In the genomic region with DNA sequence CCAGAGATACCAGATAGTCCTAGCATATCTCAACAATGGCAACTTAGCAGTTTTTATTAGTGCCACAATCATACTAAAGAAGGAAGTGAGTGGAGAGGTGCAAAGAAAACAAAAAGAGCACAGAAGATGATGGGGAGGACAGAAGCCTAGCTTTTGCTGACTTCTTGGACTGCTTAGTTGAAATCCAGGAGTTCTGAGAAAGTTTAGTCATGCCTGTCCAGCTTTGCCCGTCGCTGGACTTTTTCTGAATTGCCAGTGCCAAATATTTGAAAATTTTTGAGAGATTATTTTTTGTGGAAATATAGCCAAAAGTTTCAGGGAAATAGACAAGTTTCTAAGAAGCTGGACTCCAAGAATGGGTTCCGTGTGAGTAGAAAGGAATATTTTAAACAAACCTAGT, we compare ENCODE assay signal across 17 cellular contexts.
"Had no signal": no experiment of that assay in that cellular context is flagged by ENCODE, and none has a peak within 500 bp of the region (broad histone marks: within the 10 kb centered on the region; RNA-seq: fewer than 3 reads in every experiment).

No MANE protein-coding gene starts in this region.

- H3K9me3 Mint-ChIP-seq: activated CD4-positive, alpha-beta memory T cell treated with anti-CD3 and anti-CD28 coated beads for 36 hours; activated naive CD4-positive, alpha-beta T cell treated with anti-CD3 and anti-CD28 coated beads, Interleukin-2, amount 50 U/mL, for 24 hours; brain; naive B cell; neural progenitor cell had no signal

- H3K79me2 ChIP-seq: parathyroid adenoma had no signal

- H3K9me3 ChIP-seq: colonic mucosa had no signal

- H3K36me3 ChIP-seq: colonic mucosa, neural progenitor cell had no signal

- H3K4me1 Mint-ChIP-seq: activated CD8-positive, alpha-beta memory T cell treated with anti-CD3 and anti-CD28 coated beads, Interleukin-2, amount 10 ng/mL, durations not matched to agents 7 days and 5 days; activated naive CD4-positive, alpha-beta T cell treated with anti-CD3 and anti-CD28 coated beads, Interleukin-2, amount 50 U/mL, for 24 hours; naive B cell had no signal

- H3K4me1 ChIP-seq: colonic mucosa, foreskin keratinocyte, neural progenitor cell, parathyroid adenoma had no signal

- H3K4me2 ChIP-seq: neural progenitor cell had no signal

- H3K27ac Mint-ChIP-seq: activated CD4-positive, alpha-beta memory T cell treated with anti-CD3 and anti-CD28 coated beads for 36 hours; activated CD8-positive, alpha-beta memory T cell treated with anti-CD3 and anti-CD28 coated beads, Interleukin-2, amount 10 ng/mL, durations not matched to agents 7 days and 5 days; activated naive CD4-positive, alpha-beta T cell treated with anti-CD3 and anti-CD28 coated beads, Interleukin-2, amount 50 U/mL, for 24 hours; brain; neural progenitor cell had no signal

- H3K27me3 ChIP-seq: colonic mucosa, foreskin keratinocyte, neural progenitor cell had no signal

- DNase-seq: activated CD4-positive, alpha-beta memory T cell treated with anti-CD3 and anti-CD28 coated beads for 36 hours; activated CD8-positive, alpha-beta memory T cell treated with anti-CD3 and anti-CD28 coated beads, Interleukin-2, amount 10 ng/mL, durations not matched to agents 7 days and 5 days; activated T-cell treated with anti-CD3 and anti-CD28 coated beads, Interleukin-2, amount 50 U/mL, for 1 hour; central memory CD4-positive, alpha-beta T cell; colonic mucosa; foreskin keratinocyte; kidney glomerular epithelial cell; naive B cell; stimulated activated CD4-positive, alpha-beta T cell treated with anti-CD3 and anti-CD28 coated beads, Interleukin-2, amount 100 ng/mL, for 48 hours; stimulated activated naive CD4-positive, alpha-beta T cell; T-helper 1 cell had no signal

- H3K27ac ChIP-seq: colonic mucosa, foreskin keratinocyte, neural progenitor cell, parathyroid adenoma, SK-N-MC had no signal

- ATAC-seq: activated CD8-positive, alpha-beta memory T cell treated with anti-CD3 and anti-CD28 coated beads, Interleukin-2, amount 10 ng/mL, durations not matched to agents 7 days and 5 days; esophagus mucosa; foreskin keratinocyte had no signal

- H3K36me3 Mint-ChIP-seq: activated CD4-positive, alpha-beta memory T cell treated with anti-CD3 and anti-CD28 coated beads for 36 hours; activated CD8-positive, alpha-beta memory T cell treated with anti-CD3 and anti-CD28 coated beads, Interleukin-2, amount 10 ng/mL, durations not matched to agents 7 days and 5 days; brain; neural progenitor cell had no signal

- H3K4me3 ChIP-seq: colonic mucosa, neural progenitor cell, SK-N-MC had no signal

- H3K4me3 Mint-ChIP-seq: activated CD4-positive, alpha-beta memory T cell treated with anti-CD3 and anti-CD28 coated beads for 36 hours; activated CD8-positive, alpha-beta memory T cell treated with anti-CD3 and anti-CD28 coated beads, Interleukin-2, amount 10 ng/mL, durations not matched to agents 7 days and 5 days; activated naive CD4-positive, alpha-beta T cell treated with anti-CD3 and anti-CD28 coated beads, Interleukin-2, amount 50 U/mL, for 24 hours; brain; naive B cell; neural progenitor cell had no signal

- H3K27me3 Mint-ChIP-seq: activated CD4-positive, alpha-beta memory T cell treated with anti-CD3 and anti-CD28 coated beads for 36 hours had no signal

- H2AFZ ChIP-seq: neural progenitor cell, parathyroid adenoma had no signal
